Comparison of ENCODE assay signal across 13 cellular contexts in the genomic region with DNA sequence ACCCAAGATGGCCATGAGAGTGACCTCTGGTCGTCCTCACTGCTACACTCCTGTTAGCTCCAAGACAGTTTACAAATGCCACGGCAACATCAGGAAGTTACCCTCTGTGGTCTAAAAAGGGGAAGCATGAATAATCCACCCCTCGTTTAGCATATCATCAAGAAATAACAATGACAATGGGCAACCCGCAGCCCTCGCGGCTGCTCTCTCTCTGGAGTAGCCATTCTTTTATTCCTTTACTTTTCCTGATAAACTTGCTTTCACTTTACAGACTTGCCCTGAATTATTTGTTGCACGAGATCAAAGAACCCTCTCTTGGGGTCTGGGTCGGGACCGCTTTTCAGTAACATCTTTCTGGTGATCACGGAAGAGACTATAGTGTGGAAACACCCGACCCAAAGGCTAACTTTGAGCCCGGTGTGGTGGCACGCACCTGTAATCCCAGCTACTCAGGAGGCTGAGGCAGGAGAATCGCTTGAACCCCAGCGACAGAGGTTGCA. TPM values are rescaled to one million over a fixed set of nuclear protein-coding genes. Genes with fewer than 3 reads are reported as not detected.
A peak's percentile ranks its signal among the peaks of the same experiment; 100 is the strongest.
DNase-seq lines count a peak whose midpoint lies in the region; ATAC-seq and TF ChIP-seq lines count a peak whose summit lies in the region.
"Had no signal": no experiment of that assay in that cellular context is flagged by ENCODE, and none has a peak within 500 bp of the region (broad histone marks: within the 10 kb centered on the region; RNA-seq: fewer than 3 reads in every experiment).

No MANE protein-coding gene starts in this region.

- peaks cover 0 to 4% of the 10 kb centered on the region in 2 donors for H3K4me1 Mint-ChIP-seq in natural killer cell treated with Interleukin-12 subunit alpha and Interleukin-12 subunit beta and Interleukin-15 and Interleukin-18, amount 100 ng/mL, for 72 hours (ENCODE audit: low read depth in 2 of 2)

- no peak for TF ChIP-seq CTCF in GM12865 (IDR thresholded peaks at IDR 0.05; ENCODE audit: insufficient read depth, low read depth, low read length, missing control alignments)
- TF ChIP-seq CTCF in choroid plexus epithelial cell (conservative IDR thresholded peaks at IDR 0.05; ENCODE audit: low read depth, low read length) = no peak

- H3K4me3 ChIP-seq in GM12865 (ENCODE audit: low read depth, low read length) (peak overlapping the region; percentile 18), choroid plexus epithelial cell (ENCODE audit: low read depth, low read length) (peak overlapping the region; percentile 10)

- peaks cover 0 to 11% of the 10 kb centered on the region in 2 donors for H3K27me3 Mint-ChIP-seq in natural killer cell treated with Interleukin-12 subunit alpha and Interleukin-12 subunit beta and Interleukin-15 and Interleukin-18, amount 100 ng/mL, for 72 hours

- peak overlapping the region; percentile 42 for H3K4me3 Mint-ChIP-seq in natural killer cell treated with Interleukin-12 subunit alpha and Interleukin-12 subunit beta and Interleukin-15 and Interleukin-18, amount 100 ng/mL, for 72 hours

- H3K9me3 Mint-ChIP-seq in natural killer cell treated with Interleukin-12 subunit alpha and Interleukin-12 subunit beta and Interleukin-15 and Interleukin-18, amount 100 ng/mL, for 72 hours = no peaks in the 10 kb centered on the region

- no peak overlapping the region for H3K27ac Mint-ChIP-seq in natural killer cell treated with Interleukin-12 subunit alpha and Interleukin-12 subunit beta and Interleukin-15 and Interleukin-18, amount 100 ng/mL, for 72 hours

- H3K36me3 Mint-ChIP-seq in natural killer cell treated with Interleukin-12 subunit alpha and Interleukin-12 subunit beta and Interleukin-15 and Interleukin-18, amount 100 ng/mL, for 72 hours = no peaks in the 10 kb centered on the region

- no peak for ATAC-seq in natural killer cell treated with Interleukin-12 subunit alpha and Interleukin-12 subunit beta and Interleukin-15 and Interleukin-18, amount 100 ng/mL, for 72 hours
- ATAC-seq: right cardiac atrium had no signal

- DNase-seq in GM12865 (ENCODE audit: low read depth) (peak; percentile 44), NOMO-1 (lab: John Stamatoyannopoulos, UW; ENCODE audit: unreplicated experiment in 2 of 2) (peak; percentile 74 to 90), choroid plexus epithelial cell (ENCODE audit: low read depth) (no peak), globus pallidus (ENCODE audit: low spot score) (no peak), NCI-H524 (lab: John Stamatoyannopoulos, UW) (no peak)
- DNase-seq in natural killer cell treated with Interleukin-12 subunit alpha and Interleukin-12 subunit beta and Interleukin-15 and Interleukin-18, amount 100 ng/mL, for 72 hours (ENCODE audit: low spot score) = no peak
- DNase-seq in NK-92 treated with Interleukin-12 subunit alpha and Interleukin-12 subunit beta, amount 100 ng/mL, for 24 hours (lab: John Stamatoyannopoulos, UW) = no peak
- DNase-seq in stimulated activated CD4-positive, alpha-beta T cell treated with anti-CD3 and anti-CD28 coated beads, Interleukin-2, amount 100 ng/mL, for 48 hours = no peak
- DNase-seq: activated CD8-positive, alpha-beta memory T cell treated with anti-CD3 and anti-CD28 coated beads for 24 hours; erythroblast; NCI-H2081; right cardiac atrium; SHP77 treated with DMSO at 0.1 percent for 48 hours had no signal

RNA-seq across cellular contexts. Expression of gene COX20, which starts 19.8 kb away (rescaled TPM):
- total RNA-seq in natural killer cell treated with Interleukin-12 subunit alpha and Interleukin-12 subunit beta and Interleukin-15 and Interleukin-18, amount 100 ng/mL, for 72 hours = 10 to 100 TPM; 21.3 to 31.4 TPM

RNA-seq across cellular contexts. Expression of gene HNRNPU, which starts 48.7 kb away (rescaled TPM):
- total RNA-seq in natural killer cell treated with Interleukin-12 subunit alpha and Interleukin-12 subunit beta and Interleukin-15 and Interleukin-18, amount 100 ng/mL, for 72 hours = 100 to 1,000 TPM; 403 to 475 TPM

Comparison
In these comparisons a context has a peak if more than half of its experiments do, and no peak if none do; other contexts are left out.
1. DNase-seq: peak in GM12865 (single experiment) and NOMO-1 (2 of 2); none in choroid plexus epithelial cell (single experiment), natural killer cell treated with Interleukin-12 subunit alpha and Interleukin-12 subunit beta and Interleukin-15 and Interleukin-18, amount 100 ng/mL, for 72 hours (single experiment), NK-92 treated with Interleukin-12 subunit alpha and Interleukin-12 subunit beta, amount 100 ng/mL, for 24 hours (single experiment), globus pallidus (single experiment), NCI-H524 (0 of 2) and stimulated activated CD4-positive, alpha-beta T cell treated with anti-CD3 and anti-CD28 coated beads, Interleukin-2, amount 100 ng/mL, for 48 hours (0 of 2).